ENCODE assay signal across 28 cellular contexts in the genomic region with DNA sequence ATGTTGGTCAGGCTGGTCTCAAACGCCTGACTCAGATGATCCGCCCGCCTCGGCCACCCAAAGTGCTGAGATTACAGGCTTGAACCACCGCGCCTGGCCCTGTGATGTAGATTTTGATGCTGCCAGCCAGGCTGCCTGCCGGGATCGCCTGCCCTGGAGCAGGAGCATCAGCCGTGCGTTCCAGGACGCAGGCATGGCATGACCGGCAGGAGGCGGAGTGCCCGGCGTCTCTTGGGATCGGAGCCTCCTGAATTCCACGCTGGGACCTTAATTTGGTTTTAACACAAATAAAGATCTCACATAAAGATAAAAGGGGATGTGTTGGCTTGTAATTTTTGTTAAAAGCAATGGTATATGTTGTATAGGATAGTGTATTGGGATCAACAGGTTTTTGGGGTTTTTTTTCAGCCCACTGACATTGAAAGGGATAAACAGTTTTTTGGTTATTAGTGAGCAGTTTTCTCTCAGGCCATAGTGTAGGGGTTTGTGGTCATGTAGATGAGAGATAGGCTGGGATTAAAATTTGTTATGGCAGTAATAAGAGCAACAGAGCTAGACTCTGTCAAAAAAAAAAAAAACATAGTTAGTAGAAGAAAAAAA.
DNase-seq lines count a peak whose midpoint lies in the region; ATAC-seq, FAIRE-seq and TF ChIP-seq lines count a peak whose summit lies in the region.
"Had no signal": no experiment of that assay in that cellular context is flagged by ENCODE, and none has a peak within 500 bp of the region (broad histone marks: within the 10 kb centered on the region; RNA-seq: fewer than 3 reads in every experiment).

No MANE protein-coding gene starts in this region.

- no peak overlapping the region for H3K27ac ChIP-seq in C4-2B
- H3K27ac ChIP-seq: 22Rv1; A549; BLaER1 treated with 17β-estradiol and CSF1 and Interleukin-3, amounts not matched to agents 10 nM and 100 nM had no signal

- peaks cover 6% of the 10 kb centered on the region for H3K36me3 Mint-ChIP-seq in T-helper 17 cell (ENCODE audit: low read depth)
- H3K36me3 Mint-ChIP-seq in activated CD4-positive, alpha-beta T cell treated with anti-CD3 and anti-CD28 coated beads, Interleukin-2, amount 10 ng/mL, durations not matched to agents 24 days and 14 days (ENCODE audit: low read depth) = peaks cover 37% of the 10 kb centered on the region

- H3K27me3 Mint-ChIP-seq in T-helper 17 cell = no peaks in the 10 kb centered on the region
- no peaks in the 10 kb centered on the region for H3K27me3 Mint-ChIP-seq in activated CD4-positive, alpha-beta T cell treated with anti-CD3 and anti-CD28 coated beads, Interleukin-2, amount 10 ng/mL, durations not matched to agents 24 days and 14 days
- H3K27me3 Mint-ChIP-seq: B cell; CD4-positive, alpha-beta memory T cell; CD4-positive, CD25-positive, alpha-beta regulatory T cell had no signal

- H3K4me1 Mint-ChIP-seq in T-helper 17 cell = peaks cover 3% of the 10 kb centered on the region
- H3K4me1 Mint-ChIP-seq in activated CD4-positive, alpha-beta T cell treated with anti-CD3 and anti-CD28 coated beads, Interleukin-2, amount 10 ng/mL, durations not matched to agents 24 days and 14 days = peaks cover 3% of the 10 kb centered on the region
- H3K4me1 Mint-ChIP-seq: B cell; CD14-positive monocyte; CD4-positive, alpha-beta memory T cell had no signal

- H3K9me3 Mint-ChIP-seq in activated CD4-positive, alpha-beta T cell treated with anti-CD3 and anti-CD28 coated beads, Interleukin-2, amount 10 ng/mL, durations not matched to agents 24 days and 14 days = peaks cover 4% of the 10 kb centered on the region

- peak; percentile 76 for TF ChIP-seq CTCF in C4-2B (conservative IDR thresholded peaks at IDR 0.05)
- TF ChIP-seq CTCF in LNCAP (IDR thresholded peaks at IDR 0.05) = peak; percentile 70

- no peak overlapping the region for H3K4me3 Mint-ChIP-seq in T-helper 17 cell
- no peak overlapping the region for H3K4me3 Mint-ChIP-seq in activated CD4-positive, alpha-beta T cell treated with anti-CD3 and anti-CD28 coated beads, Interleukin-2, amount 10 ng/mL, durations not matched to agents 24 days and 14 days
- H3K4me3 Mint-ChIP-seq: B cell; CD14-positive monocyte; CD4-positive, alpha-beta memory T cell; CD4-positive, CD25-positive, alpha-beta regulatory T cell; CD8-positive, alpha-beta memory T cell had no signal

- H3K9me3 ChIP-seq in T-helper 17 cell (ENCODE audit: control insufficient read depth, low read length, poor library complexity, severe bottlenecking) = no peaks in the 10 kb centered on the region

- peak overlapping the region; percentile 27 for H3K27ac Mint-ChIP-seq in T-helper 17 cell
- H3K27ac Mint-ChIP-seq in activated CD4-positive, alpha-beta T cell treated with anti-CD3 and anti-CD28 coated beads, Interleukin-2, amount 10 ng/mL, durations not matched to agents 24 days and 14 days = no peak overlapping the region
- H3K27ac Mint-ChIP-seq: B cell; CD14-positive monocyte; CD4-positive, alpha-beta memory T cell; CD4-positive, CD25-positive, alpha-beta regulatory T cell; CD8-positive, alpha-beta memory T cell had no signal

- FAIRE-seq in urothelium cell line (lab: Jason Lieb, UNC) = peak; percentile 59
- FAIRE-seq: GM12878, GM12892, GM18507, GM19239 had no signal

- ATAC-seq in T-helper 17 cell = no peak
- ATAC-seq in GM18517 (IDR thresholded peaks at IDR 0.05; ENCODE audit: unreplicated experiment) = no peak
- ATAC-seq: A549, GM12878 had no signal

- intact Hi-C loops in activated CD4-positive, alpha-beta T cell treated with anti-CD3 and anti-CD28 coated beads, Interleukin-2, amount 10 ng/mL, durations not matched to agents 24 days and 14 days (cut with micrococcal nuclease) = no loop called here

- no peak for DNase-seq in T-helper 17 cell
- no peak for DNase-seq in urothelium cell line (ENCODE audit: low spot score)
- no peak for DNase-seq in activated CD4-positive, alpha-beta T cell treated with anti-CD3 and anti-CD28 coated beads, Interleukin-2, amount 10 ng/mL, durations not matched to agents 24 days and 14 days
- DNase-seq in NCI-H2081 (lab: John Stamatoyannopoulos, UW) = no peak
- DNase-seq: AML-193; CD4-positive, alpha-beta memory T cell; CD4-positive, CD25-positive, alpha-beta regulatory T cell; COR-L47; DMS 273 treated with DMSO at 0.1 percent for 48 hours; DMS153; DMS53; DMS79; DND-41; EL; GDM1 had no signal
